ENCODE assay signal across 8 cellular contexts in the genomic region with DNA sequence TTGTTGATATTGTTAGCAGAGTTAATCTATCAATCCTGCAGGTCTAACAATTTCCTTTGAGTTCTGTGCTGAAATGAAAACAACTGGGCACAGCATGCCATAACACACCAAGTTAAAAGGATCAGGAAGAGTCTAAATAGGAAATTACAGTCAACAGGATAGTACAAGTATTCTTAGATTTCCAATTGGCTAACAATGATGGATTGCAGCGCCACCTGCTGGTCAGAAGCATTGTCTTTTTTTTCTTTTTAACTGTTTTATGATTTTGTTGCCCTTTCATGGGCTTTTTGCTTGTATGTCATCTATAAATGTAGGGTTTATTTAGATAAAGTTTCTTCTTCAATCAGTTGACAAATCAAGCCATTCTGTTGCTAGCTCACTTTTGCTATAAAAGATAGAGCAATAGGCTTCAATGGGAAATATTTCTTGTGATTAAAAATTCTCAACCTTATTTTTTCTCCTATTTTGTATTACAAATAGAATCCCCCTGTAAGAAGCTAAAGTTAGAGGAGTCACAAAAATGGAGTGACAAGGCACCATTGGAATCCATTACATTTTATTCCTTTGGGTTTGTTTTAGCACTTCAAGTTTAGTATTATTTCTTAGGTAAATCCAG. TPM values are rescaled to one million over a fixed set of nuclear protein-coding genes. Genes with fewer than 3 reads are reported as not detected.
A peak's percentile ranks its signal among the peaks of the same experiment; 100 is the strongest.
DNase-seq lines count a peak whose midpoint lies in the region; ATAC-seq, FAIRE-seq and TF ChIP-seq lines count a peak whose summit lies in the region.

No MANE protein-coding gene starts in this region.

- peak; percentile 70 for FAIRE-seq in D721Med (lab: Jason Lieb, UNC)

- no peak overlapping the region for H2BK5ac ChIP-seq in trophoblast cell (ENCODE audit: low read depth, low read length, poor library complexity)

- no peak for DNase-seq in D721Med (ENCODE audit: insufficient read length, low spot score)
- DNase-seq in HEK293T (ENCODE audit: extremely low spot score): peak; percentile 28
- DNase-seq in NCI-H69 (lab: John Stamatoyannopoulos, UW): peak; percentile 64
- DNase-seq in activated T-cell treated with anti-CD3 and anti-CD28 coated beads for 4 hours: peak; percentile 36
- DNase-seq in fibroblast of the aortic adventitia (ENCODE audit: low read depth): peak; percentile 59
- peak; percentile 62 to 87 for DNase-seq in trophoblast cell
- no peak for DNase-seq in ureter (ENCODE audit: low spot score)

- no peak overlapping the region for H4K8ac ChIP-seq in trophoblast cell (ENCODE audit: low read depth, low read length)

- no peaks in the 10 kb centered on the region for H3K9me3 ChIP-seq in trophoblast cell (ENCODE audit: insufficient read depth, low read depth, low read length)

- no peaks in the 10 kb centered on the region for H3K27me3 ChIP-seq in trophoblast cell (ENCODE audit: insufficient read depth, low read length)

- no peak overlapping the region for H4K91ac ChIP-seq in trophoblast cell (ENCODE audit: low read depth, low read length)

- H3K4me3 ChIP-seq in fibroblast of the aortic adventitia (ENCODE audit: low read depth, low read length): no peak overlapping the region
- no peak overlapping the region for H3K4me3 ChIP-seq in trophoblast cell (ENCODE audit: low read depth, low read length)

- no peak overlapping the region for H3K18ac ChIP-seq in trophoblast cell (ENCODE audit: low read length)

- no peaks in the 10 kb centered on the region for H3K79me2 ChIP-seq in trophoblast cell (ENCODE audit: control insufficient read depth, insufficient read depth, low read length, poor library complexity)

- H3K4ac ChIP-seq in trophoblast cell (ENCODE audit: low read depth, low read length): no peak overlapping the region

- H3K4me1 ChIP-seq in trophoblast cell (ENCODE audit: control insufficient read depth in 1 of 2, insufficient read depth in 2 of 2, low read length in 2 of 2): no peaks in the 10 kb centered on the region

- TF ChIP-seq CTCF in D721Med (IDR thresholded peaks at IDR 0.05; ENCODE audit: insufficient read depth, missing control alignments) (peak; percentile 83), fibroblast of the aortic adventitia (IDR thresholded peaks at IDR 0.05; ENCODE audit: insufficient read depth, low read length) (peak; percentile 65)

- no peak overlapping the region for H2BK120ac ChIP-seq in trophoblast cell (ENCODE audit: insufficient read depth, low read length, poor library complexity)

- no peak overlapping the region for H3K9ac ChIP-seq in trophoblast cell (ENCODE audit: low read length)

- H3K23ac ChIP-seq in trophoblast cell (ENCODE audit: low read length): no peak overlapping the region

- no peak for ATAC-seq in GM19397 (IDR thresholded peaks at IDR 0.05; ENCODE audit: unreplicated experiment)

- no CpG with 5 or more reads among the region's 1 CpG for WGBS in trophoblast cell (ENCODE audit: extremely low coverage, insufficient coverage, insufficient read length)

- H3K4me2 ChIP-seq in trophoblast cell (ENCODE audit: low read length): no peak overlapping the region

- H3K27ac ChIP-seq in trophoblast cell (ENCODE audit: low read depth, low read length): no peak overlapping the region

- H3K79me1 ChIP-seq in trophoblast cell (ENCODE audit: low read length): no peaks in the 10 kb centered on the region

- no peak overlapping the region for H2AFZ ChIP-seq in trophoblast cell (ENCODE audit: insufficient read depth, low read length, poor library complexity)

- POLR2A ChIA-PET in HEK293T (lab: Yijun Ruan, JAX): no interaction called here

- no peak overlapping the region for H3K14ac ChIP-seq in trophoblast cell (ENCODE audit: low read length)

- H3K36me3 ChIP-seq in trophoblast cell (ENCODE audit: control insufficient read depth in 1 of 2, insufficient read depth in 2 of 2, low read length in 2 of 2): no peaks in the 10 kb centered on the region

- CTCF ChIA-PET in HEK293T (lab: Yijun Ruan, JAX): interaction anchor here (0.7 kb wide), 1 partner anchor 373 kb away, joined by 4 read pairs; no protein-coding TSS in a partner anchor

- no peak overlapping the region for H2AK5ac ChIP-seq in trophoblast cell (ENCODE audit: low read length)

- no peak overlapping the region for H2BK12ac ChIP-seq in trophoblast cell (ENCODE audit: low read length)

- no peak overlapping the region for H4K12ac ChIP-seq in trophoblast cell (ENCODE audit: low read depth, low read length)

TF ChIP-seq in HEK293T, 16 proteins besides CTCF, POLR2A, EP300 and RAD21:
- TF ChIP-seq LEF1 (IDR thresholded peaks at IDR 0.05; ENCODE audit: borderline replicate concordance) (no peak), FOXA1 (IDR thresholded peaks at IDR 0.05) (no peak), L3MBTL2 (conservative IDR thresholded peaks at IDR 0.05) (no peak)

RNA-seq across cellular contexts. Expression of a gene that starts 40.8 kb away (rescaled TPM):
- total RNA-seq in fibroblast of the aortic adventitia (ENCODE audit: low replicate concordance): 0.27 TPM in 1 of 2 replicates, not detected in the other
- polyA plus RNA-seq in trophoblast cell (2013): 1.2 and 1.4 TPM in 2 replicates
- 7.7 TPM for total RNA-seq in ureter

Comparison
In these comparisons a context has a peak if more than half of its experiments do, and no peak if none do; other contexts are left out.
1. DNase-seq: peak in HEK293T (single experiment), NCI-H69 (single experiment), activated T-cell treated with anti-CD3 and anti-CD28 coated beads for 4 hours (single experiment), fibroblast of the aortic adventitia (single experiment) and trophoblast cell (2 of 2); none in D721Med (single experiment) and ureter (single experiment).